2 cellular contexts compared by ENCODE assay signal in genomic region chr1:171743014-171743870, GRCh38.
TF ChIP-seq lines count a peak whose summit lies in the region.

No MANE protein-coding gene starts in this region.

TF ChIP-seq in HEK293, 187 proteins besides CTCF, POLR2A, EP300 and RAD21 (continued from another document):
- no peak for TF ChIP-seq PATZ1 (tag by site-specific recombination; IDR thresholded peaks at IDR 0.05)
- peak; percentile 26; the same call in 1 of the 2 replicates for TF ChIP-seq ZNF10 (tag by site-specific recombination; IDR thresholded peaks at IDR 0.05)
- TF ChIP-seq GFI1B (tag by site-specific recombination; IDR thresholded peaks at IDR 0.05), result 0 out of 2 replicates have a peak, but pooled peaks have one; percentile 10
- TF ChIP-seq PRDM10 (tag by site-specific recombination; IDR thresholded peaks at IDR 0.05), result peak; percentile 5; the same call in 1 of the 2 replicates
- TF ChIP-seq ZBTB17 (tag by site-specific recombination; IDR thresholded peaks at IDR 0.05), result peak; percentile 95
- peak; percentile 35; the same call in 1 of the 2 replicates for TF ChIP-seq OSR2 (tag by site-specific recombination; IDR thresholded peaks at IDR 0.05)
- TF ChIP-seq ZNF514 (tag by site-specific recombination; IDR thresholded peaks at IDR 0.05), result no peak

TF ChIP-seq in WTC11, 78 proteins besides CTCF, POLR2A, EP300 and RAD21 (continued from another document):
- TF ChIP-seq ZNF532 (CRISPR knock-in tag; IDR thresholded peaks at IDR 0.05; ENCODE audit: borderline replicate concordance), result no peak
- TF ChIP-seq SP1 (CRISPR knock-in tag; conservative IDR thresholded peaks at IDR 0.05), result no peak
- TF ChIP-seq ATF6 (CRISPR knock-in tag; IDR thresholded peaks at IDR 0.05), result no peak
- no peak for TF ChIP-seq ATF1 (CRISPR knock-in tag; IDR thresholded peaks at IDR 0.05)
- TF ChIP-seq NR3C1 (CRISPR knock-in tag; conservative IDR thresholded peaks at IDR 0.05; ENCODE audit: low read depth), result no peak
- TF ChIP-seq NFYB (CRISPR knock-in tag; conservative IDR thresholded peaks at IDR 0.05; ENCODE audit: low read depth), result no peak
- TF ChIP-seq PRRX2 (CRISPR knock-in tag; IDR thresholded peaks at IDR 0.05), result no peak
